In genomic region chr7:100825215-100825671, GRCh38 we compare ENCODE assay signal across 9 cellular contexts. TPM values are rescaled to one million over a fixed set of nuclear protein-coding genes. Genes with fewer than 3 reads are reported as not detected.
DNase-seq lines count a peak whose midpoint lies in the region; ATAC-seq and TF ChIP-seq lines count a peak whose summit lies in the region.
"Had no signal": no experiment of that assay in that cellular context is flagged by ENCODE, and none has a peak within 500 bp of the region (broad histone marks: within the 10 kb centered on the region; RNA-seq: fewer than 3 reads in every experiment).

No MANE protein-coding gene starts in this region.

- no TSS peak for BruUV-seq in OCI-LY7 (replicated peaks; lab: Mats Ljungman, UMichigan)

- H3K9me2 ChIP-seq in OCI-LY7 (ENCODE audit: insufficient read depth, low read length) = no peaks in the 10 kb centered on the region

- H3K9ac ChIP-seq in subcutaneous abdominal adipose tissue (ENCODE audit: low read length in 5 of 5) = peak overlapping the region in 2 of 5 donors; percentile 57 to 76

- H3K4me1 ChIP-seq in HEK293 (ENCODE audit: control insufficient read depth, insufficient read depth, low read length) (no peaks in the 10 kb centered on the region), left lung (peaks cover 5 to 44% of the 10 kb centered on the region in 2 donors), subcutaneous abdominal adipose tissue (ENCODE audit: control insufficient read depth in 5 of 5, insufficient read depth in 5 of 5, low read length in 5 of 5) (peaks cover 0 to 43% (median 28%) of the 10 kb centered on the region in 5 donors), OCI-LY7 (ENCODE audit: insufficient read depth, low read length, poor library complexity, severe bottlenecking) (no peaks in the 10 kb centered on the region)

- TF ChIP-seq CTCF in HEK293 (tag by site-specific recombination; IDR thresholded peaks at IDR 0.05) (no peak), left lung (IDR thresholded peaks at IDR 0.05) (no peak), OCI-LY7 (conservative IDR thresholded peaks at IDR 0.05; ENCODE audit: low read length) (no peak)

- CTCF ChIA-PET in HEK293 (lab: Yijun Ruan, JAX) (interaction anchor here (0.6 to 1.4 kb wide), 4 partner anchors 26 to 118 kb away, joined by 3 to 5 read pairs (median 3); no protein-coding TSS in a partner anchor), OCI-LY7 (lab: Charles Lee; ENCODE audit: unreplicated experiment) (no interaction called here)

- H3K27ac ChIP-seq in HEK293 (ENCODE audit: extremely low read depth, low read depth, low read length) (no peak overlapping the region), left lung (peak overlapping the region; percentile 73 to 75), subcutaneous abdominal adipose tissue (ENCODE audit: low read depth, low read length) (peak overlapping the region; percentile 68), OCI-LY7 (ENCODE audit: low read depth, low read length, poor library complexity, severe bottlenecking) (no peak overlapping the region)

- POLR2A ChIA-PET in HEK293 (lab: Yijun Ruan, JAX) = interaction anchor here (0.6 kb wide), 1 partner anchor 21 kb away, joined by 3 read pairs; no protein-coding TSS in a partner anchor
- POLR2A ChIA-PET in OCI-LY7 (lab: Charles Lee) = no interaction called here

- H4K20me1 ChIP-seq in OCI-LY7 (ENCODE audit: insufficient read depth, low read length) = no peaks in the 10 kb centered on the region

- DNase-seq in dermis blood vessel endothelial cell (peak; percentile 72), left lung (no peak), OCI-LY7 (ENCODE audit: low spot score) (no peak), kidney glomerular epithelial cell (lab: John Stamatoyannopoulos, UW) (no peak)
- DNase-seq: activated CD4-positive, alpha-beta T cell treated with anti-CD3 and anti-CD28 coated beads, Interleukin-2, amount 50 U/mL, for 4 hours had no signal

- no peaks in the 10 kb centered on the region for H3K79me2 ChIP-seq in OCI-LY7 (ENCODE audit: insufficient read depth, low read depth, low read length)

- H3K4me3 ChIP-seq in HEK293 (ENCODE audit: low read depth, low read length) = no peak overlapping the region
- H3K4me3 ChIP-seq in left lung = peak overlapping the region; percentile 61 to 62
- H3K4me3 ChIP-seq in subcutaneous abdominal adipose tissue (ENCODE audit: low read depth in 1 of 5, low read length in 5 of 5) = peak overlapping the region in 4 of 5 donors; percentile 71 to 76 (median 76)
- H3K4me3 ChIP-seq in OCI-LY7 (ENCODE audit: low read depth, low read length, poor library complexity, severe bottlenecking) = no peak overlapping the region

- peaks cover 0 to 44% of the 10 kb centered on the region in 2 donors for H3K27me3 ChIP-seq in left lung
- peaks cover 15 to 36% (median 27%) of the 10 kb centered on the region in 5 donors for H3K27me3 ChIP-seq in subcutaneous abdominal adipose tissue (ENCODE audit: control insufficient read depth in 5 of 5, insufficient read depth in 4 of 5, low read length in 5 of 5)

- peak; percentile 5 for ATAC-seq in left lung
- ATAC-seq in GM21529 (IDR thresholded peaks at IDR 0.05; ENCODE audit: unreplicated experiment) = no peak
- no peak for ATAC-seq in GM21723 (IDR thresholded peaks at IDR 0.05; ENCODE audit: unreplicated experiment)

- H2AFZ ChIP-seq in OCI-LY7 (ENCODE audit: low read length) = no peak overlapping the region

- H3K9me3 ChIP-seq in HEK293 (ENCODE audit: control insufficient read depth, insufficient read depth, low read depth, low read length) (no peaks in the 10 kb centered on the region), left lung (no peaks in the 10 kb centered on the region), subcutaneous abdominal adipose tissue (ENCODE audit: control insufficient read depth in 5 of 5, low read length in 5 of 5) (no peaks in the 10 kb centered on the region), OCI-LY7 (ENCODE audit: low read length) (no peaks in the 10 kb centered on the region)

- H3K36me3 ChIP-seq in HEK293 (ENCODE audit: control insufficient read depth in 2 of 2, insufficient read depth in 1 of 2, low read length in 2 of 2) = peaks cover 16 to 40% of the 10 kb centered on the region in 2 experiments; a peak in 2 of 3 replicates
- H3K36me3 ChIP-seq in left lung = peaks cover 0 to 37% of the 10 kb centered on the region in 2 donors
- peaks cover 0 to 28% (median 23%) of the 10 kb centered on the region in 5 donors for H3K36me3 ChIP-seq in subcutaneous abdominal adipose tissue (ENCODE audit: control insufficient read depth in 5 of 5, insufficient read depth in 5 of 5, low read length in 5 of 5)
- no peaks in the 10 kb centered on the region for H3K36me3 ChIP-seq in OCI-LY7 (ENCODE audit: insufficient read depth, low read length)

- intact Hi-C loops in left lung (cut with DNase I) = no loop called here
- intact Hi-C loops in OCI-LY7 (cut with micrococcal nuclease; ENCODE audit: unreplicated experiment) = no loop called here

- H3K4me2 ChIP-seq in OCI-LY7 (ENCODE audit: low read length) = no peak overlapping the region

TF ChIP-seq in HEK293, 187 proteins besides CTCF, POLR2A, EP300 and RAD21:
- TF ChIP-seq ZNF398 (tag by site-specific recombination; IDR thresholded peaks at IDR 0.05) (0 out of 2 replicates have a peak, but pooled peaks have one; percentile 1), ZNF610 (tag by site-specific recombination; IDR thresholded peaks at IDR 0.05; ENCODE audit: borderline replicate concordance) (no peak), ZNF571 (tag by site-specific recombination; IDR thresholded peaks at IDR 0.05) (no peak), YY1 (tag by site-specific recombination; IDR thresholded peaks at IDR 0.05) (no peak), ZNF366 (tag by site-specific recombination; conservative IDR thresholded peaks at IDR 0.05) (peak; percentile 66), ZNF600 (tag by site-specific recombination; IDR thresholded peaks at IDR 0.05) (peak; percentile 20; the same call in 1 of the 2 replicates), ZNF341 (tag by site-specific recombination; IDR thresholded peaks at IDR 0.05; ENCODE audit: low read depth) (0 out of 2 replicates have a peak, but pooled peaks have one; percentile 1), PRDM1 (tag by site-specific recombination; IDR thresholded peaks at IDR 0.05) (peak; percentile 96), ZBTB44 (tag by site-specific recombination; IDR thresholded peaks at IDR 0.05) (no peak), ZBTB17 (tag by site-specific recombination; IDR thresholded peaks at IDR 0.05) (0 out of 2 replicates have a peak, but pooled peaks have one; percentile 16)

RNA-seq across cellular contexts. Expression of gene EPHB4, which starts 2.1 kb away (rescaled TPM):
- 415 and 590 TPM in 2 replicates for total RNA-seq in dermis blood vessel endothelial cell
- 10 to 100 TPM; 72.9 to 79.1 TPM for total RNA-seq in left lung
- total RNA-seq in OCI-LY7 (2014; rRNA removed; shearing (Covaris generic)) = 4.2 and 5.6 TPM in 2 replicates
- 7.3 and 8.0 TPM in 2 replicates for total RNA-seq in OCI-LY7 (2022)

RNA-seq across cellular contexts. Expression of gene SLC12A9, which starts 27.3 kb away (rescaled TPM):
- total RNA-seq in dermis blood vessel endothelial cell (37.1 and 39.9 TPM in 2 replicates), left lung (10 to 100 TPM; 35.7 to 49.9 TPM), OCI-LY7 (2022) (21.1 and 25.6 TPM in 2 replicates)
- 15.7 and 17.0 TPM in 2 replicates for total RNA-seq in OCI-LY7 (2014; rRNA removed; shearing (Covaris generic))

RNA-seq across cellular contexts. Expression of gene TRIP6, which starts 41.9 kb away (rescaled TPM):
- total RNA-seq in dermis blood vessel endothelial cell (43.6 and 61.4 TPM in 2 replicates), left lung (10 to 100 TPM; 72.9 to 84.9 TPM), OCI-LY7 (2022) (1.8 and 3.1 TPM in 2 replicates)
- 2.2 and 3.3 TPM in 2 replicates for total RNA-seq in OCI-LY7 (2014; rRNA removed; shearing (Covaris generic))

RNA-seq across cellular contexts. Expression of gene SRRT, which starts 49.7 kb away (rescaled TPM):
- total RNA-seq in dermis blood vessel endothelial cell (43.9 and 53.9 TPM in 2 replicates), left lung (100 to 1,000 TPM in 1 of 2 donors, 10 to 100 TPM in 1; 91.4 to 119 TPM), OCI-LY7 (2022) (247 and 264 TPM in 2 replicates)
- 154 and 174 TPM in 2 replicates for total RNA-seq in OCI-LY7 (2014; rRNA removed; shearing (Covaris generic))

Comparison
In these comparisons a context has a peak if more than half of its experiments do, and no peak if none do; other contexts are left out.
1. H3K27ac ChIP-seq: peak in left lung (2 of 2) and subcutaneous abdominal adipose tissue (single experiment); none in HEK293 (single experiment) and OCI-LY7 (single experiment).
2. H3K4me3 ChIP-seq: peak in left lung (2 of 2) and subcutaneous abdominal adipose tissue (4 of 5); none in HEK293 (single experiment) and OCI-LY7 (single experiment).
3. RNA of gene EPHB4, which starts 2.1 kb away (total RNA-seq): 415 to 590 TPM in dermis blood vessel endothelial cell and 72.9 to 79.1 TPM in left lung; 4.2 to 8.0 TPM in OCI-LY7; every median in the first group is over 4 times any median in the second.
4. RNA of gene TRIP6, which starts 41.9 kb away (total RNA-seq): 72.9 to 84.9 TPM in left lung and 43.6 to 61.4 TPM in dermis blood vessel endothelial cell; 1.8 to 3.3 TPM in OCI-LY7; every median in the first group is over 10 times any median in the second.